Comparison of ENCODE assay signal across 8 cellular contexts in the genomic region with DNA sequence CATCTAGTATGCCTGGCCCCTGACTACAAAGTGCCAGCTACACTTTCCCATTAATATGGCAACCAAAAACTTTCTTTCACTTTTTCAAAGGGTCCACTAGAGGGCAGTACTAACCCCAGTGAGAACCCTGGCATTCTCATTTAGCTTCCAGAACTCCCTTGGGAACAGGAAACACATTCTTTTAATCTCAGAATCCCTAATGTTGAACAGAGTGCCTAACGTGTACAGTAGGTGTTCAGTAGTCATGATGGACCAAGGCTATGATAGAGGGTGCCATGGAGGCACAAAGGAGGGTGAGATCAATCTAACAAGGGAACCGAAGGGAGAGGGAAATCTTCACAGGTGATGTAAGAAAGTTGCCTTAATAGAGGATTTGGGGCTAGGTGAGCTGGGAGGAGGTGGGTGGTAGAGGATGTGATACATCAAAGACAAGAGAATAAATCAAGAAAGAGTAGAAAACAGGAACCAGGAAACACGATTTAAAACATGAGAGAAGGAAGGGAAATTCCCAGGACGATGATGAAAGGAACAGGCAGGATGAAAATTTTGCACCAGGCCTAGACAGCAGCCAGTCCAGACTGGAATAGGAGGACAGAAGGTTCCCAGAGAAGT. TPM values are rescaled to one million over a fixed set of nuclear protein-coding genes. Genes with fewer than 3 reads are reported as not detected.
DNase-seq lines count a peak whose midpoint lies in the region; ATAC-seq and TF ChIP-seq lines count a peak whose summit lies in the region.

No MANE protein-coding gene starts in this region.

- H3K9ac ChIP-seq in OCI-LY1 (ENCODE audit: low read length): no peak overlapping the region

- H3K4me3 ChIP-seq in OCI-LY1 (ENCODE audit: low read depth, low read length, poor library complexity, severe bottlenecking): no peak overlapping the region
- H3K4me3 ChIP-seq in right lobe of liver: no peak overlapping the region

- peaks cover 6% of the 10 kb centered on the region; the same call in 1 of the 2 replicates for H3K79me2 ChIP-seq in OCI-LY1 (ENCODE audit: insufficient read depth, low read length)

- no peak overlapping the region for H3K4me3 Mint-ChIP-seq in chondrocyte (ENCODE audit: unreplicated experiment)

- no peaks in the 10 kb centered on the region for H3K27me3 ChIP-seq in OCI-LY1 (ENCODE audit: insufficient read depth, low read length)
- no peaks in the 10 kb centered on the region for H3K27me3 ChIP-seq in right lobe of liver

- peak overlapping the region; percentile 43 for H3K27ac Mint-ChIP-seq in chondrocyte (ENCODE audit: unreplicated experiment)

- H3K36me3 Mint-ChIP-seq in chondrocyte (ENCODE audit: low read depth): no peaks in the 10 kb centered on the region

- intact Hi-C loops in right lobe of liver (cut with DNase I): no loop called here

- TF ChIP-seq CTCF in OCI-LY1 (IDR thresholded peaks at IDR 0.05; ENCODE audit: low read length) (peak; percentile 89), chondrocyte (IDR thresholded peaks at IDR 0.05) (peak; percentile 87), right lobe of liver (IDR thresholded peaks at IDR 0.05) (peak; percentile 67 to 83 (median 76))

- H3K36me3 ChIP-seq in OCI-LY1 (ENCODE audit: insufficient read depth, low read length): no peaks in the 10 kb centered on the region; the same call in 1 of the 2 replicates
- no peaks in the 10 kb centered on the region for H3K36me3 ChIP-seq in right lobe of liver

- 0 out of 2 replicates have a peak, but pooled peaks cover 2% of the 10 kb centered on the region for H3K9me3 ChIP-seq in OCI-LY1 (ENCODE audit: low read length)
- no peaks in the 10 kb centered on the region for H3K9me3 ChIP-seq in right lobe of liver

- no peak overlapping the region for H2AFZ ChIP-seq in OCI-LY1 (ENCODE audit: low read length)

- no peaks in the 10 kb centered on the region for H3K9me2 ChIP-seq in OCI-LY1 (ENCODE audit: low read depth, low read length)

- H3K27me3 Mint-ChIP-seq in chondrocyte (ENCODE audit: low read depth): no peaks in the 10 kb centered on the region

- H3K4me1 Mint-ChIP-seq in chondrocyte (ENCODE audit: low read depth): peaks cover 8% of the 10 kb centered on the region

- TF ChIP-seq POLR2A in right lobe of liver (IDR thresholded peaks at IDR 0.05): no peak

- H3K4me2 ChIP-seq in OCI-LY1 (ENCODE audit: low read length): no peak overlapping the region

- no peaks in the 10 kb centered on the region for H3K9me3 Mint-ChIP-seq in chondrocyte (ENCODE audit: low read depth)

- DNase-seq in NCI-H1417 (lab: John Stamatoyannopoulos, UW) (peak; percentile 29 to 73 (median 36)), NCI-H1417 treated with DMSO at 0.1 percent for 48 hours (lab: John Stamatoyannopoulos, UW) (no peak), HS-27A (ENCODE audit: low read depth) (peak; percentile 40), chondrocyte (ENCODE audit: low spot score) (no peak), right lobe of liver (no peak)

- H3K27ac ChIP-seq in OCI-LY1 (ENCODE audit: low read depth, low read length, poor library complexity, severe bottlenecking) (no peak overlapping the region), right lobe of liver (no peak overlapping the region)

- H3K4me1 ChIP-seq in OCI-LY1 (ENCODE audit: insufficient read depth, low read length, severe bottlenecking): peaks cover 21% of the 10 kb centered on the region
- H3K4me1 ChIP-seq in right lobe of liver: peaks cover 0 to 18% (median 0%) of the 10 kb centered on the region in 4 donors

- H4K20me1 ChIP-seq in OCI-LY1 (ENCODE audit: insufficient read depth, low read length): no peaks in the 10 kb centered on the region

- 32% methylated on average over 4 of the region's 4 CpGs for WGBS in right lobe of liver (ENCODE audit: insufficient coverage, low coverage, low lambda C conversion rate, missing lambda C conversion rate)

- H3F3A ChIP-seq in OCI-LY1 (ENCODE audit: insufficient read depth, low read length): no peaks in the 10 kb centered on the region

- ATAC-seq in right lobe of liver: peak; percentile 81 to 84 (median 84)
- ATAC-seq in GM21367 (IDR thresholded peaks at IDR 0.05; ENCODE audit: unreplicated experiment): no peak
- ATAC-seq in GM21619 (IDR thresholded peaks at IDR 0.05; ENCODE audit: unreplicated experiment): no peak

RNA-seq across cellular contexts. Expression of a gene that starts 41.5 kb away (rescaled TPM):
- total RNA-seq in chondrocyte: 20.0 to 31.9 TPM (median 22.8 TPM) in 3 replicates
- 10 to 100 TPM; 13.3 to 26.5 (median 16.2) TPM for total RNA-seq in right lobe of liver

RNA-seq across cellular contexts. Expression of a gene that starts 41.7 kb away (rescaled TPM):
- total RNA-seq in chondrocyte (9.6 to 12.2 TPM (median 11.3 TPM) in 3 replicates), right lobe of liver (1 to 10 TPM; 6.0 to 9.3 (median 6.6) TPM)

RNA-seq across cellular contexts. Expression of a gene that starts 50.4 kb away (rescaled TPM):
- total RNA-seq in chondrocyte (0.36 to 3.7 TPM (median 1.7 TPM) in 3 replicates), right lobe of liver (1 to 10 TPM in 2 of 6 experiments, under 1 TPM in 1, not detected in 3; 0.68 to 2.7 (median 1.2) TPM)

Comparison
In these comparisons a context has a peak if more than half of its experiments do, and no peak if none do; other contexts are left out.
1. DNase-seq: peak in NCI-H1417 (3 of 3) and HS-27A (single experiment); none in NCI-H1417 treated with DMSO at 0.1 percent for 48 hours (single experiment), chondrocyte (single experiment) and right lobe of liver (0 of 3).
2. ATAC-seq: peak in right lobe of liver (4 of 4); none in GM21367 (single experiment) and GM21619 (single experiment).
3. Peak in every context shown above with its lines, with median percentiles within 50 percentile points of each other: CTCF ChIP-seq.